Comparison of ENCODE assay signal across 10 cellular contexts in genomic region chr10:103281753-103282152, GRCh38. TPM values are rescaled to one million over a fixed set of nuclear protein-coding genes. Genes with fewer than 3 reads are reported as not detected.
DNase-seq lines count a peak whose midpoint lies in the region; ATAC-seq, FAIRE-seq and TF ChIP-seq lines count a peak whose summit lies in the region.
"Had no signal": no experiment of that assay in that cellular context is flagged by ENCODE, and none has a peak within 500 bp of the region (broad histone marks: within the 10 kb centered on the region; RNA-seq: fewer than 3 reads in every experiment).

No MANE protein-coding gene starts in this region.

- no peaks in the 10 kb centered on the region for H3K9me3 Mint-ChIP-seq in T-helper 2 cell treated with Interferon-gamma antibody and Interleukin-4, amounts not matched to agents 5 μg/mL and 100 μg/mL, for 36 hours
- H3K9me3 Mint-ChIP-seq in activated CD4-positive, alpha-beta T cell treated with anti-CD3 and anti-CD28 coated beads, Interleukin-2, amount 10 ng/mL, durations not matched to agents 7 days and 5 days, result peaks cover 7% of the 10 kb centered on the region

- no peaks in the 10 kb centered on the region for H3F3A ChIP-seq in PC-3 (ENCODE audit: low read length, unreplicated experiment)

- peaks cover 8% of the 10 kb centered on the region; the same call in 1 of the 2 replicates for H3K4me1 ChIP-seq in HepG2 (ENCODE audit: insufficient read depth, low read length)
- H3K4me1 ChIP-seq in PC-3 (ENCODE audit: insufficient read depth, low read length), result peaks cover 4% of the 10 kb centered on the region; the same call in 1 of the 2 replicates
- peaks cover 0 to 8% of the 10 kb centered on the region in 2 donors for H3K4me1 ChIP-seq in kidney (ENCODE audit: control insufficient read depth in 1 of 2, insufficient read depth in 1 of 2, low read depth in 1 of 2, low read length in 2 of 2)

- TF ChIP-seq CTCF in HepG2 (CRISPR knock-in tag; IDR thresholded peaks at IDR 0.05), result no peak
- TF ChIP-seq CTCF in PC-3 (conservative IDR thresholded peaks at IDR 0.05; ENCODE audit: low read depth, low read length), result no peak
- no peak for TF ChIP-seq CTCF in kidney (IDR thresholded peaks at IDR 0.05; ENCODE audit: borderline replicate concordance, extremely low read depth, insufficient read depth)

- TF ChIP-seq POLR2A in HepG2 (IDR thresholded peaks at IDR 0.05; ENCODE audit: insufficient read depth in 1 of 2, low read depth in 2 of 2, low read length in 2 of 2), result no peak

- DNase-seq in DMS153 treated with DMSO at 0.1 percent for 48 hours (lab: John Stamatoyannopoulos, UW; ENCODE audit: unreplicated experiment) (peak; percentile 62), NCI-H1694 treated with DMSO at 0.1 percent for 48 hours (lab: John Stamatoyannopoulos, UW) (peak; percentile 70), SK-MEL-5 (ENCODE audit: low read depth, low spot score) (peak; percentile 10), HepG2 (ENCODE audit: low spot score) (no peak), PC-3 (no peak), kidney (no peak)
- DNase-seq in T-helper 2 cell treated with Interferon-gamma antibody and Interleukin-4, amounts not matched to agents 5 μg/mL and 100 μg/mL, for 36 hours (ENCODE audit: low spot score), result no peak
- DNase-seq in activated CD4-positive, alpha-beta T cell treated with anti-CD3 and anti-CD28 coated beads, Interleukin-2, amount 10 ng/mL, durations not matched to agents 7 days and 5 days, result no peak
- DNase-seq: sigmoid colon; stimulated activated naive CD4-positive, alpha-beta T cell treated with Interleukin-2 at 50 U/mL for 16 hours had no signal

- H3K27me3 Mint-ChIP-seq in T-helper 2 cell treated with Interferon-gamma antibody and Interleukin-4, amounts not matched to agents 5 μg/mL and 100 μg/mL, for 36 hours (ENCODE audit: low read depth), result peaks cover 55% of the 10 kb centered on the region
- H3K27me3 Mint-ChIP-seq in activated CD4-positive, alpha-beta T cell treated with anti-CD3 and anti-CD28 coated beads, Interleukin-2, amount 10 ng/mL, durations not matched to agents 7 days and 5 days, result peaks cover 55% of the 10 kb centered on the region

- H3K9me3 ChIP-seq in HepG2 (ENCODE audit: low read length) (no peaks in the 10 kb centered on the region), PC-3 (ENCODE audit: low read length) (no peaks in the 10 kb centered on the region), kidney (ENCODE audit: control insufficient read depth in 1 of 2, low read length in 2 of 2) (no peaks in the 10 kb centered on the region)
- H3K9me3 ChIP-seq: sigmoid colon had no signal

- TF ChIP-seq EP300 in HepG2 (IDR thresholded peaks at IDR 0.05; ENCODE audit: low read depth in 2 of 2, low read length in 2 of 2) (no peak), HepG2 (CRISPR knock-in tag; IDR thresholded peaks at IDR 0.05; ENCODE audit: borderline replicate concordance) (no peak)

- BruUV-seq in HepG2 (replicated peaks; lab: Mats Ljungman, UMichigan) (no TSS peak), PC-3 (replicated peaks; lab: Mats Ljungman, UMichigan) (no TSS peak)

- POLR2A ChIA-PET in HepG2 (lab: Yijun Ruan, JAX), result interaction anchor here (0.6 kb wide), 1 partner anchor 17 kb away, joined by 3 read pairs; no protein-coding TSS in a partner anchor
- POLR2A ChIA-PET in PC-3 (lab: Charles Lee; ENCODE audit: unreplicated experiment), result no interaction called here
- POLR2A ChIA-PET in activated CD4-positive, alpha-beta T cell treated with anti-CD3 and anti-CD28 coated beads, Interleukin-2, amount 10 ng/mL, durations not matched to agents 7 days and 5 days (lab: Charles Lee), result no interaction called here

- H3K79me2 ChIP-seq in HepG2 (ENCODE audit: insufficient read depth, low read length), result no peaks in the 10 kb centered on the region
- no peaks in the 10 kb centered on the region for H3K79me2 ChIP-seq in PC-3 (ENCODE audit: low read length)

- no peak overlapping the region for H2AFZ ChIP-seq in HepG2 (ENCODE audit: low read length)
- H2AFZ ChIP-seq in PC-3 (ENCODE audit: low read length), result no peak overlapping the region

- peaks cover 5 to 26% of the 10 kb centered on the region in 2 experiments; a peak in 4 of 5 replicates for H3K27me3 ChIP-seq in HepG2 (ENCODE audit: control insufficient read depth in 1 of 2, insufficient read depth in 2 of 2, low read length in 2 of 2)
- H3K27me3 ChIP-seq in PC-3 (ENCODE audit: low read length), result no peaks in the 10 kb centered on the region

- in situ Hi-C loops in SK-MEL-5 (cut with HindIII; ENCODE audit: low pct_unique_long_range_greater_than_20kb, low sequenced_read_pairs) (no loop called here), HepG2 (cut with HindIII; ENCODE audit: extremely low pct_ligation_motif_present, low pct_unique_long_range_greater_than_20kb) (no loop called here)

- CTCF ChIA-PET in HepG2 (lab: Yijun Ruan, JAX; ENCODE audit: low intra/inter-chr PET ratio, low total read pairs), result no interaction called here
- CTCF ChIA-PET in PC-3 (lab: Charles Lee), result no interaction called here
- CTCF ChIA-PET in activated CD4-positive, alpha-beta T cell treated with anti-CD3 and anti-CD28 coated beads, Interleukin-2, amount 10 ng/mL, durations not matched to agents 7 days and 5 days (lab: Charles Lee), result interaction anchor here (1.5 kb wide), 1 partner anchor 10 kb away, joined by 3 read pairs; no protein-coding TSS in a partner anchor

- no peak overlapping the region for H3K27ac ChIP-seq in HepG2 (ENCODE audit: extremely low read length, insufficient read depth, low read length)
- H3K27ac ChIP-seq in PC-3 (ENCODE audit: low read length), result no peak overlapping the region
- no peak overlapping the region for H3K27ac ChIP-seq in kidney (ENCODE audit: low read depth in 2 of 2, low read length in 2 of 2)
- H3K27ac ChIP-seq: sigmoid colon had no signal

- no peak overlapping the region; the same call in 1 of the 2 replicates for H3K4me2 ChIP-seq in HepG2 (ENCODE audit: low read depth, low read length)
- no peak overlapping the region for H3K4me2 ChIP-seq in PC-3 (ENCODE audit: low read length)

- H3K27ac Mint-ChIP-seq in T-helper 2 cell treated with Interferon-gamma antibody and Interleukin-4, amounts not matched to agents 5 μg/mL and 100 μg/mL, for 36 hours, result no peak overlapping the region
- H3K27ac Mint-ChIP-seq in activated CD4-positive, alpha-beta T cell treated with anti-CD3 and anti-CD28 coated beads, Interleukin-2, amount 10 ng/mL, durations not matched to agents 7 days and 5 days, result no peak overlapping the region

- H3K9ac ChIP-seq in HepG2 (ENCODE audit: insufficient read depth, low read depth, low read length) (no peak overlapping the region), PC-3 (ENCODE audit: low read length) (no peak overlapping the region), kidney (ENCODE audit: low read length in 2 of 2) (no peak overlapping the region)

- H3K4me3 ChIP-seq in HepG2 (replicated peaks in 1 of 3; ENCODE audit: insufficient read depth in 1 of 3, low read depth in 2 of 3, low read length in 3 of 3) (no peak overlapping the region; a peak in 1 of 6 replicates), PC-3 (ENCODE audit: low read length) (no peak overlapping the region), kidney (ENCODE audit: low read length in 2 of 2) (no peak overlapping the region)
- H3K4me3 ChIP-seq: sigmoid colon had no signal

- peaks cover 2% of the 10 kb centered on the region for H3K4me1 Mint-ChIP-seq in T-helper 2 cell treated with Interferon-gamma antibody and Interleukin-4, amounts not matched to agents 5 μg/mL and 100 μg/mL, for 36 hours (ENCODE audit: low read depth)
- peaks cover 9% of the 10 kb centered on the region for H3K4me1 Mint-ChIP-seq in activated CD4-positive, alpha-beta T cell treated with anti-CD3 and anti-CD28 coated beads, Interleukin-2, amount 10 ng/mL, durations not matched to agents 7 days and 5 days

- no peaks in the 10 kb centered on the region for H3K36me3 ChIP-seq in HepG2 (replicated peaks in 1 of 2; ENCODE audit: control insufficient read depth in 1 of 2, insufficient read depth in 2 of 2, low read length in 2 of 2)
- H3K36me3 ChIP-seq in PC-3 (ENCODE audit: low read depth, low read length), result no peaks in the 10 kb centered on the region
- no peaks in the 10 kb centered on the region for H3K36me3 ChIP-seq in kidney (ENCODE audit: control insufficient read depth in 1 of 2, insufficient read depth in 2 of 2, low read length in 2 of 2)
- H3K36me3 ChIP-seq: sigmoid colon had no signal

- H3K9me2 ChIP-seq in PC-3 (replicated peaks; ENCODE audit: low read length), result no peaks in the 10 kb centered on the region

- ATAC-seq in HepG2 (no peak), PC-3 (no peak)

- 0 out of 2 replicates have a peak, but pooled peaks cover 3% of the 10 kb centered on the region for H4K20me1 ChIP-seq in HepG2 (ENCODE audit: insufficient read depth, low read length)
- H4K20me1 ChIP-seq in PC-3 (ENCODE audit: low read length), result no peaks in the 10 kb centered on the region

- FAIRE-seq in HepG2 (lab: Jason Lieb, UNC) (no peak), kidney (lab: Jason Lieb, UNC) (no peak)

- no peak for TF ChIP-seq RAD21 in HepG2 (CRISPR knock-in tag; IDR thresholded peaks at IDR 0.05)

- H3K36me3 Mint-ChIP-seq in T-helper 2 cell treated with Interferon-gamma antibody and Interleukin-4, amounts not matched to agents 5 μg/mL and 100 μg/mL, for 36 hours (ENCODE audit: low read depth), result no peaks in the 10 kb centered on the region
- H3K36me3 Mint-ChIP-seq in activated CD4-positive, alpha-beta T cell treated with anti-CD3 and anti-CD28 coated beads, Interleukin-2, amount 10 ng/mL, durations not matched to agents 7 days and 5 days (ENCODE audit: low read depth), result no peaks in the 10 kb centered on the region

- 1% methylated on average over 11 of the region's 14 CpGs for WGBS in HepG2 (ENCODE audit: low lambda C conversion rate)

- H3K4me3 Mint-ChIP-seq in T-helper 2 cell treated with Interferon-gamma antibody and Interleukin-4, amounts not matched to agents 5 μg/mL and 100 μg/mL, for 36 hours, result no peak overlapping the region
- H3K4me3 Mint-ChIP-seq in activated CD4-positive, alpha-beta T cell treated with anti-CD3 and anti-CD28 coated beads, Interleukin-2, amount 10 ng/mL, durations not matched to agents 7 days and 5 days, result no peak overlapping the region

- intact Hi-C loops in HepG2 (cut with micrococcal nuclease; ENCODE audit: unreplicated experiment) (no loop called here), PC-3 (cut with micrococcal nuclease) (no loop called here), kidney (cut with DNase I) (no loop called here)

RNA-seq across cellular contexts. Expression of gene INA, which starts 4.8 kb away (rescaled TPM):
- 0.37 and 0.56 TPM in 2 replicates for total RNA-seq in SK-MEL-5 (2014; rRNA removed; shearing (Covaris generic))
- 0.61 and 0.71 TPM in 2 replicates for polyA plus RNA-seq in SK-MEL-5 (2015; cell fraction: cytosol; rRNA removed)
- 0.22 TPM in 1 of 2 replicates, not detected in the other for polyA plus RNA-seq in SK-MEL-5 (2015; cell fraction: nucleus; rRNA removed)
- total RNA-seq in HepG2 (2016; rRNA removed; fragmentation: Illumina TruSeq; extraction: Trizol) (0.04 TPM in 1 of 2 replicates, not detected in the other), PC-3 (2014; rRNA removed) (not detected in 2 replicates), kidney (0.16 TPM)
- not detected in 2 replicates for total RNA-seq in HepG2 (2016; cell fraction: cytosol; rRNA removed; fragmentation: Illumina TruSeq; extraction: Trizol; ENCODE audit: low read depth)
- 0.06 TPM in 1 of 2 replicates, not detected in the other for total RNA-seq in HepG2 (2016; cell fraction: insoluble cytoplasmic fraction; rRNA removed; fragmentation: Illumina TruSeq; extraction: Trizol)
- total RNA-seq in HepG2 (2016; cell fraction: membrane; rRNA removed; fragmentation: Illumina TruSeq; extraction: Trizol), result not detected in 2 replicates
- total RNA-seq in HepG2 (2016; cell fraction: nucleus; rRNA removed; fragmentation: Illumina TruSeq; extraction: Trizol), result not detected in 2 replicates
- polyA plus RNA-seq in HepG2 (2011; rRNA removed) (0.05 and 0.13 TPM in 2 replicates), kidney (ENCODE audit: insufficient read depth, low read depth, low replicate concordance) (not detected)
- polyA plus RNA-seq in HepG2 (2011; cell fraction: cytosol; rRNA removed), result 0.03 and 0.09 TPM in 2 replicates
- 0.08 TPM in 1 of 2 replicates, not detected in the other for polyA plus RNA-seq in HepG2 (2011; cell fraction: nucleus; rRNA removed)
- not detected in 2 replicates for polyA plus RNA-seq in HepG2 (2012)
- polyA plus RNA-seq in HepG2 (2016; cell fraction: cytosol; fragmentation: Illumina TruSeq; extraction: Trizol; ENCODE audit: low read depth), result not detected in 2 replicates
- 0.07 TPM in 1 of 2 replicates, not detected in the other for polyA plus RNA-seq in HepG2 (2016; cell fraction: insoluble cytoplasmic fraction; fragmentation: Illumina TruSeq; extraction: Trizol; ENCODE audit: low read depth)
- not detected in 2 replicates for polyA plus RNA-seq in HepG2 (2016; cell fraction: membrane; fragmentation: Illumina TruSeq; extraction: Trizol; ENCODE audit: low read depth)
- polyA plus RNA-seq in HepG2 (2016; cell fraction: nucleus; fragmentation: Illumina TruSeq; extraction: Trizol; ENCODE audit: insufficient read depth, low read depth), result not detected in 2 replicates
- 0.04 and 0.07 TPM in 2 replicates for polyA minus RNA-seq in HepG2 (2011; rRNA and poly(A)+ RNA removed; ENCODE audit: low replicate concordance)
- polyA minus RNA-seq in HepG2 (2011; cell fraction: cytosol; rRNA and poly(A)+ RNA removed), result not detected in 2 replicates
- polyA minus RNA-seq in HepG2 (2011; cell fraction: nucleus; rRNA and poly(A)+ RNA removed), result not detected in 2 replicates
- under 1 TPM in 1 of 2 experiments, not detected in 1; 0.10 TPM for total RNA-seq in activated CD4-positive, alpha-beta T cell treated with anti-CD3 and anti-CD28 coated beads, Interleukin-2, amount 10 ng/mL, durations not matched to agents 7 days and 5 days

RNA-seq across cellular contexts. Expression of gene RPEL1, which starts 36.1 kb away (rescaled TPM):
- total RNA-seq in SK-MEL-5 (2014; rRNA removed; shearing (Covaris generic)), result 0.05 TPM in 1 of 2 replicates, not detected in the other
- 0.04 TPM in 2 replicates for polyA plus RNA-seq in SK-MEL-5 (2015; cell fraction: cytosol; rRNA removed)
- polyA plus RNA-seq in SK-MEL-5 (2015; cell fraction: nucleus; rRNA removed), result not detected in 2 replicates
- 0.04 and 0.10 TPM in 2 replicates for total RNA-seq in HepG2 (2016; rRNA removed; fragmentation: Illumina TruSeq; extraction: Trizol)
- total RNA-seq in HepG2 (2016; cell fraction: cytosol; rRNA removed; fragmentation: Illumina TruSeq; extraction: Trizol; ENCODE audit: low read depth), result not detected in 2 replicates
- 0.04 TPM in 1 of 2 replicates, not detected in the other for total RNA-seq in HepG2 (2016; cell fraction: insoluble cytoplasmic fraction; rRNA removed; fragmentation: Illumina TruSeq; extraction: Trizol)
- not detected in 2 replicates for total RNA-seq in HepG2 (2016; cell fraction: membrane; rRNA removed; fragmentation: Illumina TruSeq; extraction: Trizol)
- not detected in 2 replicates for total RNA-seq in HepG2 (2016; cell fraction: nucleus; rRNA removed; fragmentation: Illumina TruSeq; extraction: Trizol)
- 0.07 and 0.10 TPM in 2 replicates for polyA plus RNA-seq in HepG2 (2011; rRNA removed)
- 0.10 and 0.23 TPM in 2 replicates for polyA plus RNA-seq in HepG2 (2011; cell fraction: cytosol; rRNA removed)
- 0.10 and 0.14 TPM in 2 replicates for polyA plus RNA-seq in HepG2 (2011; cell fraction: nucleus; rRNA removed)
- polyA plus RNA-seq in HepG2 (2012), result 0.20 and 0.24 TPM in 2 replicates
- not detected in 2 replicates for polyA plus RNA-seq in HepG2 (2016; cell fraction: cytosol; fragmentation: Illumina TruSeq; extraction: Trizol; ENCODE audit: low read depth)
- 0.19 TPM in 1 of 2 replicates, not detected in the other for polyA plus RNA-seq in HepG2 (2016; cell fraction: insoluble cytoplasmic fraction; fragmentation: Illumina TruSeq; extraction: Trizol; ENCODE audit: low read depth)
- polyA plus RNA-seq in HepG2 (2016; cell fraction: membrane; fragmentation: Illumina TruSeq; extraction: Trizol; ENCODE audit: low read depth), result not detected in 2 replicates
- not detected in 2 replicates for polyA plus RNA-seq in HepG2 (2016; cell fraction: nucleus; fragmentation: Illumina TruSeq; extraction: Trizol; ENCODE audit: insufficient read depth, low read depth)
- polyA minus RNA-seq in HepG2 (2011; rRNA and poly(A)+ RNA removed; ENCODE audit: low replicate concordance), result 0.20 and 0.37 TPM in 2 replicates
- not detected in 2 replicates for polyA minus RNA-seq in HepG2 (2011; cell fraction: cytosol; rRNA and poly(A)+ RNA removed)
- not detected in 2 replicates for polyA minus RNA-seq in HepG2 (2011; cell fraction: nucleus; rRNA and poly(A)+ RNA removed)
- total RNA-seq in PC-3 (2014; rRNA removed), result not detected in 2 replicates
- total RNA-seq in activated CD4-positive, alpha-beta T cell treated with anti-CD3 and anti-CD28 coated beads, Interleukin-2, amount 10 ng/mL, durations not matched to agents 7 days and 5 days, result not detected
- not detected for total RNA-seq in kidney
- polyA plus RNA-seq in kidney (ENCODE audit: insufficient read depth, low read depth, low replicate concordance), result not detected
- total RNA-seq: sigmoid colon had no signal

Comparison
In these comparisons a context has a peak if more than half of its experiments do, and no peak if none do; other contexts are left out.
1. DNase-seq: peak in DMS153 treated with DMSO at 0.1 percent for 48 hours (single experiment), NCI-H1694 treated with DMSO at 0.1 percent for 48 hours (single experiment) and SK-MEL-5 (single experiment); none in HepG2 (single experiment), T-helper 2 cell treated with Interferon-gamma antibody and Interleukin-4, amounts not matched to agents 5 μg/mL and 100 μg/mL, for 36 hours (single experiment), PC-3 (single experiment), activated CD4-positive, alpha-beta T cell treated with anti-CD3 and anti-CD28 coated beads, Interleukin-2, amount 10 ng/mL, durations not matched to agents 7 days and 5 days (single experiment) and kidney (single experiment).